Comparison of ENCODE assay signal across 8 cellular contexts in the genomic region with DNA sequence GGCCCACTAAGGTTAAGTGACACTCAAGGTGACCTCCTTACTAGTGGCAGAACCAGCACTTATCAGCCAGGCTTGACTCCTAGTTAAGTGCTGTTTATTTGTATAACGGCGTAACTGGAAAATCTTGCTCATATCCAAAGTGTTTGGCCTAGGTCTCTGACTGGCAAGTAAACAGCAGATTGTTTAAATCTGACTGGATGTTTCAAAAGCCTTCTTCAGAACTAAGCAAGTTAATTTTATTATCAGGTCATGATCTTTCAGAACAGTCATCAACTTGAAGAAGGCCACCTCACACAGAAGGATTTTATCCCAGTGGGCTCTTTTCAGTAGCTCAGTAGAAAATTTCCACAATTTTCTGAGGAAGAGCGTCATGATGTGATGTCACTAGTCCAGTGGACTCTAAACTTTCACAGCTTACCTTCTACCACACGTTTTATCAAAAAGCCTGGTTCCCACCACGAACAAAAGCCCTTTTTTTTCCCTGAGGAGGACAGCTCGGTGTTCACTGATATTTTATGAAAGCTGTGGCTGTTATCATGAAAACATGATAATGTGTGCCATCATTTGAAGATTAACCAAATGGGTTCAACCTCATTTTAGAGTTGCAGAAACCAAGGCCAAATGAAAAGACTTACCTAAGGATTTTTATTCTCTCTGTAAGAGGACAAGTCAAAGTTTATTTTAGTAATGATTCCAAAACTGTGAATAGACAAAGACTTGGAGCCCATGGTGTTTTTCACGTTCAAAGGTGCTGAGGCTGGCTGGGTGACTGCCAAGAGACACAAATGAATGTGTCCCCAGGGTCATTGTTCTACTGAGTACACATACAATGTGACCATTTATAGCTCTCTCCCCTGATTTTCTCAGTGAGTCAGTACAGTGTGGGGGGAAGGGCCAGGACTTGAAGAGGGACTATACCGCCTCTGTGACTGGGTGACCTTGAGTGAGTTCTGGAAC. TPM values are rescaled to one million over a fixed set of nuclear protein-coding genes. Genes with fewer than 3 reads are reported as not detected.
DNase-seq lines count a peak whose midpoint lies in the region; ATAC-seq and TF ChIP-seq lines count a peak whose summit lies in the region.

No MANE protein-coding gene starts in this region.

- no peak overlapping the region for H3K27ac Mint-ChIP-seq in activated T-cell treated with anti-CD3 and anti-CD28 coated beads, Interleukin-2, amount 50 U/mL, for 24 hours
- no peak overlapping the region for H3K27ac Mint-ChIP-seq in naive thymus-derived CD4-positive, alpha-beta T cell

- H3K4me3 Mint-ChIP-seq in activated T-cell treated with anti-CD3 and anti-CD28 coated beads, Interleukin-2, amount 50 U/mL, for 24 hours, result no peak overlapping the region
- H3K4me3 Mint-ChIP-seq in naive thymus-derived CD4-positive, alpha-beta T cell, result no peak overlapping the region

- H3K36me3 ChIP-seq in uterus, result no peaks in the 10 kb centered on the region
- H3K36me3 ChIP-seq in naive thymus-derived CD4-positive, alpha-beta T cell (ENCODE audit: control insufficient read depth in 2 of 3, insufficient read depth in 3 of 3, low read length in 3 of 3), result no peaks in the 10 kb centered on the region

- H3K9me3 ChIP-seq in uterus, result no peaks in the 10 kb centered on the region
- no peaks in the 10 kb centered on the region for H3K9me3 ChIP-seq in naive thymus-derived CD4-positive, alpha-beta T cell (ENCODE audit: control insufficient read depth in 2 of 3, low read length in 3 of 3)

- peaks cover 12% of the 10 kb centered on the region for H3K27me3 Mint-ChIP-seq in activated T-cell treated with anti-CD3 and anti-CD28 coated beads, Interleukin-2, amount 50 U/mL, for 24 hours
- H3K27me3 Mint-ChIP-seq in naive thymus-derived CD4-positive, alpha-beta T cell, result peaks cover 6 to 23% (median 16%) of the 10 kb centered on the region in 5 donors

- TF ChIP-seq POLR2A in uterus (IDR thresholded peaks at IDR 0.05), result no peak

- DNase-seq in NCI-H1417 (lab: John Stamatoyannopoulos, UW) (peak; percentile 46 to 91 (median 83)), astrocyte of the hippocampus (ENCODE audit: low read depth, low spot score) (peak; percentile 70), left colon (peak; percentile 83 to 84), uterus (peak; percentile 16 to 52)
- DNase-seq in activated T-cell treated with anti-CD3 and anti-CD28 coated beads, Interleukin-2, amount 50 U/mL, for 24 hours, result no peak
- no peak for DNase-seq in naive thymus-derived CD4-positive, alpha-beta T cell

- POLR2A ChIA-PET in naive thymus-derived CD4-positive, alpha-beta T cell (lab: Charles Lee), result no interaction called here

- H3K27me3 ChIP-seq in uterus, result no peaks in the 10 kb centered on the region
- H3K27me3 ChIP-seq in naive thymus-derived CD4-positive, alpha-beta T cell (ENCODE audit: control insufficient read depth in 2 of 2, insufficient read depth in 2 of 2, low read length in 2 of 2), result no peaks in the 10 kb centered on the region

- ATAC-seq in left colon, result peak; percentile 100
- no peak for ATAC-seq in GM19463 (IDR thresholded peaks at IDR 0.05; ENCODE audit: unreplicated experiment)
- no peak for ATAC-seq in HG03280 (IDR thresholded peaks at IDR 0.05; ENCODE audit: unreplicated experiment)
- no peak for ATAC-seq in naive thymus-derived CD4-positive, alpha-beta T cell

- intact Hi-C loops in left colon (cut with DNase I, micrococcal nuclease) (no loop called here), uterus (cut with DNase I; ENCODE audit: low total_unique reads) (no loop called here)
- intact Hi-C loops in naive thymus-derived CD4-positive, alpha-beta T cell (cut with micrococcal nuclease), result no loop called here

- no peaks in the 10 kb centered on the region for H3K4me1 Mint-ChIP-seq in activated T-cell treated with anti-CD3 and anti-CD28 coated beads, Interleukin-2, amount 50 U/mL, for 24 hours (ENCODE audit: low read depth)
- H3K4me1 Mint-ChIP-seq in naive thymus-derived CD4-positive, alpha-beta T cell, result peaks cover 0 to 2% (median 0%) of the 10 kb centered on the region in 7 donors

- H3K4me1 ChIP-seq in uterus, result no peaks in the 10 kb centered on the region
- H3K4me1 ChIP-seq in naive thymus-derived CD4-positive, alpha-beta T cell (ENCODE audit: control insufficient read depth in 2 of 2, insufficient read depth in 2 of 2, low read length in 2 of 2), result no peaks in the 10 kb centered on the region

- CTCF ChIA-PET in naive thymus-derived CD4-positive, alpha-beta T cell (lab: Charles Lee), result no interaction called here

- TF ChIP-seq CTCF in uterus (IDR thresholded peaks at IDR 0.05), result no peak

- H3K27ac ChIP-seq in uterus, result peak overlapping the region; percentile 65 to 82
- H3K27ac ChIP-seq in naive thymus-derived CD4-positive, alpha-beta T cell (ENCODE audit: low read depth, low read length), result no peak overlapping the region

- no peaks in the 10 kb centered on the region for H3K9me3 Mint-ChIP-seq in activated T-cell treated with anti-CD3 and anti-CD28 coated beads, Interleukin-2, amount 50 U/mL, for 24 hours
- H3K9me3 Mint-ChIP-seq in naive thymus-derived CD4-positive, alpha-beta T cell, result peaks cover 0 to 2% (median 0%) of the 10 kb centered on the region in 11 donors

- no peak overlapping the region for H3K4me3 ChIP-seq in uterus
- H3K4me3 ChIP-seq in naive thymus-derived CD4-positive, alpha-beta T cell (ENCODE audit: low read length), result no peak overlapping the region

- no peaks in the 10 kb centered on the region for H3K36me3 Mint-ChIP-seq in activated T-cell treated with anti-CD3 and anti-CD28 coated beads, Interleukin-2, amount 50 U/mL, for 24 hours (ENCODE audit: low read depth)
- no peaks in the 10 kb centered on the region for H3K36me3 Mint-ChIP-seq in naive thymus-derived CD4-positive, alpha-beta T cell

RNA-seq across cellular contexts. Expression of gene SGIP1, which starts 9.1 kb away (rescaled TPM):
- total RNA-seq in left colon, result 1 to 10 TPM; 1.0 to 2.4 TPM
- total RNA-seq in uterus, result 10 to 100 TPM in 1 of 4 donors, 1 to 10 TPM in 3; 2.8 to 23.0 (median 6.4) TPM
- not detected for total RNA-seq in naive thymus-derived CD4-positive, alpha-beta T cell
- polyA plus RNA-seq in naive thymus-derived CD4-positive, alpha-beta T cell, result not detected

Comparison
In these comparisons a context has a peak if more than half of its experiments do, and no peak if none do; other contexts are left out.
1. DNase-seq: peak in NCI-H1417 (3 of 3), astrocyte of the hippocampus (single experiment), left colon (2 of 2) and uterus (2 of 2); none in activated T-cell treated with anti-CD3 and anti-CD28 coated beads, Interleukin-2, amount 50 U/mL, for 24 hours (single experiment) and naive thymus-derived CD4-positive, alpha-beta T cell (0 of 9).